ENCODE assay signal across 29 cellular contexts in genomic region chr12:57066245-57066644, GRCh38. TPM values are rescaled to one million over a fixed set of nuclear protein-coding genes. Genes with fewer than 3 reads are reported as not detected.
DNase-seq lines count a peak whose midpoint lies in the region; ATAC-seq, FAIRE-seq and TF ChIP-seq lines count a peak whose summit lies in the region.
"Had no signal": no experiment of that assay in that cellular context is flagged by ENCODE, and none has a peak within 500 bp of the region (broad histone marks: within the 10 kb centered on the region; RNA-seq: fewer than 3 reads in every experiment).

No MANE protein-coding gene starts in this region.

- no peak overlapping the region for H3K4me3 ChIP-seq in HEK293 (ENCODE audit: low read depth, low read length)
- H3K4me3 ChIP-seq in small intestine (ENCODE audit: low read depth in 1 of 2, low read length in 2 of 2): no peak overlapping the region
- H3K4me3 ChIP-seq: breast epithelium, MG63, skin epidermis, testis had no signal

- H3K9me3 ChIP-seq in HEK293 (ENCODE audit: control insufficient read depth, insufficient read depth, low read depth, low read length): no peaks in the 10 kb centered on the region
- H3K9me3 ChIP-seq in small intestine (ENCODE audit: control insufficient read depth, low read depth): no peaks in the 10 kb centered on the region
- H3K9me3 ChIP-seq: breast epithelium, MG63, testis had no signal

- peaks cover 3% of the 10 kb centered on the region in 2 donors for H3K9me3 Mint-ChIP-seq in activated T-cell treated with anti-CD3 and anti-CD28 coated beads, Interleukin-2, amount 50 U/mL, for 72 hours
- H3K9me3 Mint-ChIP-seq in activated naive CD8-positive, alpha-beta T cell treated with anti-CD3 and anti-CD28 coated beads for 36 hours: peaks cover 6% of the 10 kb centered on the region
- H3K9me3 Mint-ChIP-seq: nephron had no signal

- H3K36me3 ChIP-seq in HEK293 (ENCODE audit: control insufficient read depth in 2 of 2, insufficient read depth in 1 of 2, low read length in 2 of 2): peaks cover 60 to 89% of the 10 kb centered on the region in 2 experiments
- H3K36me3 ChIP-seq in small intestine (ENCODE audit: control insufficient read depth in 2 of 2, insufficient read depth in 2 of 2, low read length in 2 of 2): peaks cover 0 to 4% of the 10 kb centered on the region in 2 donors
- H3K36me3 ChIP-seq: breast epithelium had no signal

- H3K36me3 Mint-ChIP-seq in activated T-cell treated with anti-CD3 and anti-CD28 coated beads, Interleukin-2, amount 50 U/mL, for 72 hours (ENCODE audit: insufficient read depth in 2 of 2): peaks cover 13 to 57% of the 10 kb centered on the region in 2 donors
- peaks cover 71% of the 10 kb centered on the region for H3K36me3 Mint-ChIP-seq in activated naive CD8-positive, alpha-beta T cell treated with anti-CD3 and anti-CD28 coated beads for 36 hours

- CTCF ChIA-PET in HEK293 (lab: Yijun Ruan, JAX): interaction anchor here (0.6 to 3.1 kb wide), 7 partner anchors 26 to 110 kb away, joined by 3 to 21 read pairs (median 7); partner anchors contain the start of gene ZBTB39

- H3K4me1 ChIP-seq in HEK293 (ENCODE audit: control insufficient read depth, insufficient read depth, low read length) (no peaks in the 10 kb centered on the region), small intestine (ENCODE audit: control insufficient read depth in 2 of 2, insufficient read depth in 1 of 2, low read depth in 1 of 2, low read length in 1 of 2) (no peaks in the 10 kb centered on the region)
- H3K4me1 ChIP-seq: breast epithelium had no signal

- POLR2A ChIA-PET in HEK293 (lab: Yijun Ruan, JAX): no interaction called here

- intact Hi-C loops in posterior vena cava (cut with DNase I): loop anchor here (5.0 to 10.0 kb wide), 3 partner anchors 46 to 309 kb away; partner anchors contain the start of gene STAT6 (in 2 of the 2)

- no peak for FAIRE-seq in small intestine (lab: Jason Lieb, UNC)
- FAIRE-seq: endothelial cell of umbilical vein, keratinocyte had no signal

- H3K4me1 Mint-ChIP-seq in activated T-cell treated with anti-CD3 and anti-CD28 coated beads, Interleukin-2, amount 50 U/mL, for 72 hours (ENCODE audit: low read depth): peaks cover 82% of the 10 kb centered on the region
- H3K4me1 Mint-ChIP-seq in activated naive CD8-positive, alpha-beta T cell treated with anti-CD3 and anti-CD28 coated beads for 36 hours: peaks cover 76% of the 10 kb centered on the region

- H3K27me3 ChIP-seq in small intestine (ENCODE audit: control insufficient read depth in 2 of 2, insufficient read depth in 2 of 2, low read length in 2 of 2): no peaks in the 10 kb centered on the region
- H3K27me3 ChIP-seq: breast epithelium, MG63, testis had no signal

- TF ChIP-seq CTCF in HEK293 (tag by site-specific recombination; IDR thresholded peaks at IDR 0.05): no peak

- no peak for DNase-seq in activated T-cell treated with anti-CD3 and anti-CD28 coated beads, Interleukin-2, amount 50 U/mL, for 72 hours
- DNase-seq in activated T-cell treated with anti-CD3 and anti-CD28 coated beads, Interleukin-2, amount 50 U/mL, for 1 hour: no peak
- no peak for DNase-seq in activated naive CD8-positive, alpha-beta T cell treated with anti-CD3 and anti-CD28 coated beads for 36 hours
- DNase-seq in small intestine (peak; percentile 68), UCSD-AML1 (lab: John Stamatoyannopoulos, UW; ENCODE audit: unreplicated experiment) (no peak), NCI-H524 treated with DMSO at 0.1 percent for 48 hours (lab: John Stamatoyannopoulos, UW) (no peak), posterior vena cava (ENCODE audit: low spot score) (no peak)
- DNase-seq: cortex of kidney; DMS79 treated with DMSO at 0.1 percent for 48 hours; foreskin fibroblast; hippocampal formation; IMR-90; mesenchymal stem cell; MG63; NCI-H146; NCI-H2171; stimulated activated CD8-positive, alpha-beta memory T cell treated with anti-CD3 and anti-CD28 coated beads, Interleukin-4, amount 100 ng/mL, for 48 hours; SW 1271; testis; WERI-Rb-1 had no signal

- peak overlapping the region; percentile 58 to 71 for H3K4me3 Mint-ChIP-seq in activated T-cell treated with anti-CD3 and anti-CD28 coated beads, Interleukin-2, amount 50 U/mL, for 72 hours
- peak overlapping the region; percentile 56 for H3K4me3 Mint-ChIP-seq in activated naive CD8-positive, alpha-beta T cell treated with anti-CD3 and anti-CD28 coated beads for 36 hours
- H3K4me3 Mint-ChIP-seq: nephron had no signal

- peak in 1 of 2 donors; percentile 49 for ATAC-seq in activated T-cell treated with anti-CD3 and anti-CD28 coated beads, Interleukin-2, amount 50 U/mL, for 72 hours (replicated peaks in 1 of 2)
- ATAC-seq: Right ventricle myocardium inferior had no signal

- peak overlapping the region; percentile 95 for H3K27ac Mint-ChIP-seq in activated T-cell treated with anti-CD3 and anti-CD28 coated beads, Interleukin-2, amount 50 U/mL, for 72 hours
- peak overlapping the region; percentile 93 for H3K27ac Mint-ChIP-seq in activated naive CD8-positive, alpha-beta T cell treated with anti-CD3 and anti-CD28 coated beads for 36 hours
- H3K27ac Mint-ChIP-seq: nephron, progenitor cell of endocrine pancreas had no signal

- 46 to 57% (median 50%) methylated on average over 2 of the region's 2 CpGs for WGBS in small intestine, 3 donors

- H3K27ac ChIP-seq in HEK293 (ENCODE audit: extremely low read depth, low read depth, low read length) (no peak overlapping the region), small intestine (ENCODE audit: low read depth in 1 of 2, low read length in 1 of 2) (peak overlapping the region in 1 of 2 donors; percentile 39)
- H3K27ac ChIP-seq: breast epithelium, skin epidermis, WERI-Rb-1 had no signal

- H3K27me3 Mint-ChIP-seq in activated T-cell treated with anti-CD3 and anti-CD28 coated beads, Interleukin-2, amount 50 U/mL, for 72 hours (ENCODE audit: low read depth): no peaks in the 10 kb centered on the region
- no peaks in the 10 kb centered on the region for H3K27me3 Mint-ChIP-seq in activated naive CD8-positive, alpha-beta T cell treated with anti-CD3 and anti-CD28 coated beads for 36 hours
- H3K27me3 Mint-ChIP-seq: progenitor cell of endocrine pancreas had no signal

TF ChIP-seq in HEK293, 187 proteins besides CTCF, POLR2A, EP300 and RAD21:
- TF ChIP-seq PRDM1 (tag by site-specific recombination; IDR thresholded peaks at IDR 0.05) (peak; percentile 95), ZSCAN30 (tag by site-specific recombination; IDR thresholded peaks at IDR 0.05) (no peak)

RNA-seq across cellular contexts. Expression of gene NEMP1, which starts 12.3 kb away (rescaled TPM):
- 100 to 1,000 TPM; 114 to 119 TPM for total RNA-seq in activated T-cell treated with anti-CD3 and anti-CD28 coated beads, Interleukin-2, amount 50 U/mL, for 72 hours
- 10 to 100 TPM; 50.5 to 51.2 TPM for total RNA-seq in activated naive CD8-positive, alpha-beta T cell treated with anti-CD3 and anti-CD28 coated beads for 36 hours
- 1 to 10 TPM in 1 of 3 donors, under 1 TPM in 2; 0.45 to 3.6 (median 0.54) TPM for polyA plus RNA-seq in small intestine
- 10 to 100 TPM in 1 of 2 donors, 1 to 10 TPM in 1; 8.8 to 12.4 TPM for total RNA-seq in posterior vena cava

RNA-seq across cellular contexts. Expression of gene MYO1A, which starts 16.3 kb away (rescaled TPM):
- 10 to 100 TPM; 11.4 to 13.4 TPM for total RNA-seq in activated T-cell treated with anti-CD3 and anti-CD28 coated beads, Interleukin-2, amount 50 U/mL, for 72 hours
- 1 to 10 TPM; 1.3 to 1.4 TPM for total RNA-seq in activated naive CD8-positive, alpha-beta T cell treated with anti-CD3 and anti-CD28 coated beads for 36 hours
- polyA plus RNA-seq in small intestine: 100 to 1,000 TPM; 202 to 971 (median 775) TPM
- 1 to 10 TPM in 1 of 2 donors, under 1 TPM in 1; 0.28 to 1.0 TPM for total RNA-seq in posterior vena cava
- total RNA-seq: endothelial cell of umbilical vein, Right ventricle myocardium inferior had no signal
- polyA plus RNA-seq: endothelial cell of umbilical vein, IMR-90 had no signal

RNA-seq across cellular contexts. Expression of gene NAB2, which starts 22.7 kb away (rescaled TPM):
- total RNA-seq in activated T-cell treated with anti-CD3 and anti-CD28 coated beads, Interleukin-2, amount 50 U/mL, for 72 hours: 10 to 100 TPM; 30.7 to 31.0 TPM
- total RNA-seq in activated naive CD8-positive, alpha-beta T cell treated with anti-CD3 and anti-CD28 coated beads for 36 hours: 10 to 100 TPM; 47.2 to 48.0 TPM
- polyA plus RNA-seq in small intestine: 10 to 100 TPM; 11.4 to 21.2 (median 14.9) TPM
- 10 to 100 TPM; 27.0 to 36.3 TPM for total RNA-seq in posterior vena cava

RNA-seq across cellular contexts. Expression of gene STAT6, which starts 44.9 kb away (rescaled TPM):
- 100 to 1,000 TPM; 178 to 191 TPM for total RNA-seq in activated T-cell treated with anti-CD3 and anti-CD28 coated beads, Interleukin-2, amount 50 U/mL, for 72 hours
- total RNA-seq in activated naive CD8-positive, alpha-beta T cell treated with anti-CD3 and anti-CD28 coated beads for 36 hours: 100 to 1,000 TPM; 256 to 259 TPM
- 100 to 1,000 TPM; 129 to 842 (median 558) TPM for polyA plus RNA-seq in small intestine
- 100 to 1,000 TPM; 162 to 201 TPM for total RNA-seq in posterior vena cava

RNA-seq across cellular contexts. Expression of gene TAC3, which starts 49.9 kb away (rescaled TPM):
- total RNA-seq in activated T-cell treated with anti-CD3 and anti-CD28 coated beads, Interleukin-2, amount 50 U/mL, for 72 hours: 1 to 10 TPM; 4.2 to 4.4 TPM
- total RNA-seq in activated naive CD8-positive, alpha-beta T cell treated with anti-CD3 and anti-CD28 coated beads for 36 hours: under 1 TPM; 0.31 to 0.32 TPM
- polyA plus RNA-seq in small intestine: 1 to 10 TPM; 3.4 to 8.9 (median 6.0) TPM
- under 1 TPM in 1 of 2 donors, not detected in 1; 0.33 TPM for total RNA-seq in posterior vena cava
- total RNA-seq: breast epithelium, endothelial cell of umbilical vein, IMR-90, Right ventricle myocardium inferior had no signal
- polyA plus RNA-seq: adipose tissue, endothelial cell of umbilical vein, keratinocyte had no signal

Comparison
In these comparisons a context has a peak if more than half of its experiments do, and no peak if none do; other contexts are left out.
1. RNA of gene MYO1A, which starts 16.3 kb away (total RNA-seq): 11.4 to 13.4 TPM in activated T-cell treated with anti-CD3 and anti-CD28 coated beads, Interleukin-2, amount 50 U/mL, for 72 hours; 1.3 to 1.4 TPM in activated naive CD8-positive, alpha-beta T cell treated with anti-CD3 and anti-CD28 coated beads for 36 hours and 0.28 to 1.0 TPM in posterior vena cava; every median in the first group is over 4 times any median in the second.